Comparison of ENCODE assay signal across 16 cellular contexts in genomic region chr12:15014708-15015107, GRCh38. TPM values are rescaled to one million over a fixed set of nuclear protein-coding genes. Genes with fewer than 3 reads are reported as not detected.
DNase-seq lines count a peak whose midpoint lies in the region; ATAC-seq and TF ChIP-seq lines count a peak whose summit lies in the region.
"Had no signal": no experiment of that assay in that cellular context is flagged by ENCODE, and none has a peak within 500 bp of the region (broad histone marks: within the 10 kb centered on the region; RNA-seq: fewer than 3 reads in every experiment).

No MANE protein-coding gene starts in this region.

- TF ChIP-seq POLR2A in uterus (IDR thresholded peaks at IDR 0.05): no peak

- POLR2A ChIA-PET in PC-3 (lab: Charles Lee; ENCODE audit: unreplicated experiment): no interaction called here

- H3K27me3 ChIP-seq in GM23338 (ENCODE audit: insufficient read depth) (no peaks in the 10 kb centered on the region), PC-3 (ENCODE audit: low read length) (peaks cover 36% of the 10 kb centered on the region), left lung (no peaks in the 10 kb centered on the region), uterus (no peaks in the 10 kb centered on the region)

- H3K4me1 ChIP-seq in GM23338 (ENCODE audit: insufficient read depth) (peaks cover 14% of the 10 kb centered on the region), PC-3 (ENCODE audit: insufficient read depth, low read length) (no peaks in the 10 kb centered on the region), left lung (no peaks in the 10 kb centered on the region), uterus (no peaks in the 10 kb centered on the region)
- H3K4me1 ChIP-seq: A549, Caco-2, HAP-1 had no signal

- H3F3A ChIP-seq in GM23338 (replicated peaks; ENCODE audit: low read depth) (no peaks in the 10 kb centered on the region), PC-3 (ENCODE audit: low read length, unreplicated experiment) (no peaks in the 10 kb centered on the region)

- H4K20me1 ChIP-seq in GM23338 (replicated peaks; ENCODE audit: insufficient read depth): no peaks in the 10 kb centered on the region
- H4K20me1 ChIP-seq in PC-3 (ENCODE audit: low read length): no peaks in the 10 kb centered on the region

- no peak for TF ChIP-seq CTCF in GM23338 (conservative IDR thresholded peaks at IDR 0.05; ENCODE audit: low read depth in 2 of 2)
- TF ChIP-seq CTCF in PC-3 (conservative IDR thresholded peaks at IDR 0.05; ENCODE audit: low read depth, low read length): no peak; the same call in 1 of the 2 replicates
- no peak for TF ChIP-seq CTCF in left lung (IDR thresholded peaks at IDR 0.05)
- TF ChIP-seq CTCF in uterus (IDR thresholded peaks at IDR 0.05): no peak

- H3K4me2 ChIP-seq in GM23338 (no peak overlapping the region), PC-3 (ENCODE audit: low read length) (no peak overlapping the region)
- H3K4me2 ChIP-seq: A549 had no signal

- no peaks in the 10 kb centered on the region for H3K36me3 Mint-ChIP-seq in GM23338 (ENCODE audit: low read depth)
- H3K36me3 Mint-ChIP-seq: CD8-positive, alpha-beta memory T cell had no signal

- H3K4me3 ChIP-seq in GM23338: no peak overlapping the region
- H3K4me3 ChIP-seq in PC-3 (ENCODE audit: low read length): no peak overlapping the region
- H3K4me3 ChIP-seq in left lung: no peak overlapping the region
- no peak overlapping the region for H3K4me3 ChIP-seq in uterus
- H3K4me3 ChIP-seq: A549, HAP-1 had no signal

- intact Hi-C loops in PC-3 (cut with micrococcal nuclease) (no loop called here), left lung (cut with DNase I) (no loop called here), uterus (cut with DNase I; ENCODE audit: low total_unique reads) (no loop called here)

- CTCF ChIA-PET in PC-3 (lab: Charles Lee): no interaction called here

- H3K36me3 ChIP-seq in GM23338 (ENCODE audit: insufficient read depth) (no peaks in the 10 kb centered on the region), PC-3 (ENCODE audit: low read depth, low read length) (no peaks in the 10 kb centered on the region), left lung (no peaks in the 10 kb centered on the region), uterus (no peaks in the 10 kb centered on the region)
- H3K36me3 ChIP-seq: HAP-1 had no signal

- H3K4me3 Mint-ChIP-seq in GM23338: no peak overlapping the region
- H3K4me3 Mint-ChIP-seq: CD8-positive, alpha-beta memory T cell had no signal

- no peaks in the 10 kb centered on the region for H3K27me3 Mint-ChIP-seq in GM23338 (ENCODE audit: insufficient read depth, low read depth, poor library complexity)

- H3K9me3 ChIP-seq in PC-3 (ENCODE audit: low read length) (no peaks in the 10 kb centered on the region), left lung (no peaks in the 10 kb centered on the region), uterus (no peaks in the 10 kb centered on the region)
- H3K9me3 ChIP-seq: A549, Caco-2, HAP-1 had no signal

- H3K9me2 ChIP-seq in GM23338 (ENCODE audit: insufficient read depth) (0 out of 2 replicates have a peak, but pooled peaks cover 5% of the 10 kb centered on the region), PC-3 (replicated peaks; ENCODE audit: low read length) (no peaks in the 10 kb centered on the region)

- no peak for DNase-seq in GM23338 (ENCODE audit: low spot score)
- DNase-seq in PC-3: peak; percentile 5
- DNase-seq in left lung: no peak
- DNase-seq in uterus: no peak
- DNase-seq in AG20443 (ENCODE audit: low spot score): no peak
- DNase-seq: Caco-2; CD8-positive, alpha-beta memory T cell; IMR-90 had no signal

- peaks cover 7% of the 10 kb centered on the region; the same call in 2 of the 3 replicates for H3K4me1 Mint-ChIP-seq in GM23338
- H3K4me1 Mint-ChIP-seq: CD8-positive, alpha-beta memory T cell had no signal

- peak overlapping the region; percentile 19; the same call in 1 of the 2 replicates for H2AFZ ChIP-seq in GM23338
- H2AFZ ChIP-seq in PC-3 (ENCODE audit: low read length): no peak overlapping the region

- no peaks in the 10 kb centered on the region for H3K9me3 Mint-ChIP-seq in GM23338

- no peak overlapping the region for H3K27ac ChIP-seq in GM23338 (ENCODE audit: low read depth)
- no peak overlapping the region for H3K27ac ChIP-seq in PC-3 (ENCODE audit: low read length)
- no peak overlapping the region for H3K27ac ChIP-seq in left lung
- H3K27ac ChIP-seq in uterus: peak overlapping the region; percentile 1 to 26
- H3K27ac ChIP-seq: A549 had no signal

- ATAC-seq in GM23338 (no peak), PC-3 (no peak), left lung (peak; percentile 73), GM21737 (IDR thresholded peaks at IDR 0.05; ENCODE audit: unreplicated experiment) (no peak)
- ATAC-seq: A549 had no signal

- no peaks in the 10 kb centered on the region for H3K79me2 ChIP-seq in GM23338 (replicated peaks; ENCODE audit: insufficient read depth)
- no peaks in the 10 kb centered on the region for H3K79me2 ChIP-seq in PC-3 (ENCODE audit: low read length)

- H3K9ac ChIP-seq in PC-3 (ENCODE audit: low read length): no peak overlapping the region

- no TSS peak for BruUV-seq in PC-3 (replicated peaks; lab: Mats Ljungman, UMichigan)

- H3K27ac Mint-ChIP-seq in GM23338: no peak overlapping the region

TF ChIP-seq in GM23338, 12 proteins besides CTCF, POLR2A, EP300 and RAD21 (continues in another document):
- TF ChIP-seq REST (IDR thresholded peaks at IDR 0.05; ENCODE audit: unreplicated experiment): no peak
- TF ChIP-seq CREB1 (CRISPR knock-in tag; IDR thresholded peaks at IDR 0.05; ENCODE audit: low read depth): no peak
- TF ChIP-seq EZH2 (IDR thresholded peaks at IDR 0.05; ENCODE audit: low read depth, unreplicated experiment): no peak
- TF ChIP-seq POLR2AphosphoS5 (IDR thresholded peaks at IDR 0.05; ENCODE audit: low read depth): no peak
- no peak for TF ChIP-seq ZNF114 (CRISPR knock-in tag; IDR thresholded peaks at IDR 0.05)

RNA-seq across cellular contexts. Expression of gene PDE6H, which starts 41.9 kb away (rescaled TPM):
- total RNA-seq in GM23338 (2014; rRNA removed; shearing (Covaris generic)): not detected in 2 replicates
- not detected in 2 replicates for polyA plus RNA-seq in GM23338 (2016; fragmentation: Nextera tagmentation; extraction: Ambion mirVana)
- total RNA-seq in PC-3 (2014; rRNA removed) (not detected in 2 replicates), left lung (not detected), uterus (not detected)
- total RNA-seq: Caco-2; CD8-positive, alpha-beta memory T cell; G401; H1; HT-29; IMR-90 had no signal
- polyA plus RNA-seq: A549; AG04450; BJ; CD8-positive, alpha-beta memory T cell; H1; IMR-90 had no signal

RNA-seq across cellular contexts. Expression of gene ARHGDIB, which starts 53.3 kb away (rescaled TPM):
- not detected in 2 replicates for total RNA-seq in GM23338 (2014; rRNA removed; shearing (Covaris generic))
- 0.89 and 1.8 TPM in 2 replicates for polyA plus RNA-seq in GM23338 (2016; fragmentation: Nextera tagmentation; extraction: Ambion mirVana)
- total RNA-seq in PC-3 (2014; rRNA removed) (10.4 and 12.4 TPM in 2 replicates), left lung (100 to 1,000 TPM; 168 to 314 TPM), uterus (100 to 1,000 TPM in 1 of 4 donors, 10 to 100 TPM in 3; 28.4 to 175 (median 59.9) TPM)
- total RNA-seq: G401 had no signal

Comparison
In these comparisons a context has a peak if more than half of its experiments do, and no peak if none do; other contexts are left out.
1. H3K27ac ChIP-seq: peak in uterus (2 of 2); none in GM23338 (single experiment), PC-3 (single experiment) and left lung (0 of 2).
2. RNA of gene ARHGDIB, which starts 53.3 kb away (total RNA-seq): 168 to 314 TPM in left lung, 28.4 to 175 TPM in uterus and 10.4 to 12.4 TPM in PC-3; not detected in GM23338; every median in the first group is over 10 times any median in the second.